ENCODE assay signal across 19 cellular contexts in the genomic region with DNA sequence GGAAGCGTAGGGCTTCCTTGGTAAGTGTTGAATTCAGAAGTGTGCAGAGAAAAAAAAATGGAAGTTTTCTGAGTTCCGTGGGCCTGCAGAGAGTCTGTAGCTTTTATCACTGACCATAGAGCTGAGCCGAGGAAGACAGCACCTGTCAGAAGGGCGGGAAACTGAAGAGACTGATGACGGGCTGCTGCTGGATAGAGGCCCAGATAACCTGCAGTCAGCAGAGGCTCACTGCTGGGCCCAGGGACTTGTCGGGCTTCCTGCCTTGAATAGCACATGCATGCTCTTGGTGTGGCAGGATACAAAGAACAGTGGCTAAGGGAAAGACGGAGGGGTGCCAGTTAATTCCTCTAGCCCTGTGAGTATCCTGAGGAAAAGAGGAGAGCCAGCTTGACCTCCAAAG.
DNase-seq lines count a peak whose midpoint lies in the region; ATAC-seq lines count a peak whose summit lies in the region.
"Had no signal": no experiment of that assay in that cellular context is flagged by ENCODE, and none has a peak within 500 bp of the region (broad histone marks: within the 10 kb centered on the region; RNA-seq: fewer than 3 reads in every experiment).

No MANE protein-coding gene starts in this region.

- no peaks in the 10 kb centered on the region for H3K27me3 Mint-ChIP-seq in T-helper 17 cell
- no peaks in the 10 kb centered on the region for H3K27me3 Mint-ChIP-seq in activated CD4-positive, alpha-beta T cell treated with anti-CD3 and anti-CD28 coated beads, Interleukin-2, amount 10 ng/mL, durations not matched to agents 7 days and 5 days
- H3K27me3 Mint-ChIP-seq: activated CD4-positive, alpha-beta T cell treated with anti-CD3 and anti-CD28 coated beads for 36 hours; activated naive CD8-positive, alpha-beta T cell treated with anti-CD3 and anti-CD28 coated beads, Interleukin-2, amount 10 ng/mL, durations not matched to agents 7 days and 5 days had no signal

- H3K27ac Mint-ChIP-seq in T-helper 17 cell, result peak overlapping the region; percentile 45
- H3K27ac Mint-ChIP-seq in activated CD4-positive, alpha-beta T cell treated with anti-CD3 and anti-CD28 coated beads, Interleukin-2, amount 10 ng/mL, durations not matched to agents 7 days and 5 days, result no peak overlapping the region
- H3K27ac Mint-ChIP-seq: activated CD4-positive, alpha-beta T cell treated with anti-CD3 and anti-CD28 coated beads for 36 hours; activated naive CD8-positive, alpha-beta T cell treated with anti-CD3 and anti-CD28 coated beads, Interleukin-2, amount 10 ng/mL, durations not matched to agents 7 days and 5 days; HFFc6 had no signal

- CTCF ChIA-PET in activated CD4-positive, alpha-beta T cell treated with anti-CD3 and anti-CD28 coated beads, Interleukin-2, amount 10 ng/mL, durations not matched to agents 7 days and 5 days (lab: Charles Lee), result no interaction called here

- POLR2A ChIA-PET in activated CD4-positive, alpha-beta T cell treated with anti-CD3 and anti-CD28 coated beads, Interleukin-2, amount 10 ng/mL, durations not matched to agents 7 days and 5 days (lab: Charles Lee), result no interaction called here

- H3K9me3 Mint-ChIP-seq in activated CD4-positive, alpha-beta T cell treated with anti-CD3 and anti-CD28 coated beads, Interleukin-2, amount 10 ng/mL, durations not matched to agents 7 days and 5 days, result no peaks in the 10 kb centered on the region
- H3K9me3 Mint-ChIP-seq: activated naive CD8-positive, alpha-beta T cell treated with anti-CD3 and anti-CD28 coated beads, Interleukin-2, amount 10 ng/mL, durations not matched to agents 7 days and 5 days; HFFc6; neural crest cell had no signal

- ATAC-seq in T-helper 17 cell, result no peak
- ATAC-seq in left cardiac atrium, result peak; percentile 50 to 81
- ATAC-seq in sciatic nerve, result peak; percentile 64
- ATAC-seq in HG02840 (IDR thresholded peaks at IDR 0.05; ENCODE audit: low FRiP score, unreplicated experiment), result no peak
- ATAC-seq: A549; activated CD4-positive, alpha-beta T cell treated with anti-CD3 and anti-CD28 coated beads for 36 hours had no signal

- intact Hi-C loops in left cardiac atrium (cut with DNase I), result no loop called here
- intact Hi-C loops in sciatic nerve (cut with DNase I), result loop anchor here (10.0 kb wide), 1 partner anchor 295 kb away; no protein-coding TSS in a partner anchor

- H3K36me3 Mint-ChIP-seq in T-helper 17 cell (ENCODE audit: low read depth), result peaks cover 14% of the 10 kb centered on the region
- H3K36me3 Mint-ChIP-seq in activated CD4-positive, alpha-beta T cell treated with anti-CD3 and anti-CD28 coated beads, Interleukin-2, amount 10 ng/mL, durations not matched to agents 7 days and 5 days (ENCODE audit: low read depth), result peaks cover 24% of the 10 kb centered on the region

- H3K9me3 ChIP-seq in T-helper 17 cell (ENCODE audit: control insufficient read depth, low read length, poor library complexity, severe bottlenecking), result no peaks in the 10 kb centered on the region
- H3K9me3 ChIP-seq: A549, Caco-2, colonic mucosa had no signal

- H3K4me3 Mint-ChIP-seq in T-helper 17 cell, result no peak overlapping the region
- no peak overlapping the region for H3K4me3 Mint-ChIP-seq in activated CD4-positive, alpha-beta T cell treated with anti-CD3 and anti-CD28 coated beads, Interleukin-2, amount 10 ng/mL, durations not matched to agents 7 days and 5 days
- H3K4me3 Mint-ChIP-seq: activated CD4-positive, alpha-beta T cell treated with anti-CD3 and anti-CD28 coated beads for 36 hours; activated naive CD8-positive, alpha-beta T cell treated with anti-CD3 and anti-CD28 coated beads, Interleukin-2, amount 10 ng/mL, durations not matched to agents 7 days and 5 days; HFFc6; neural crest cell had no signal

- H3K4me1 Mint-ChIP-seq in T-helper 17 cell, result peaks cover 19% of the 10 kb centered on the region
- peaks cover 4% of the 10 kb centered on the region for H3K4me1 Mint-ChIP-seq in activated CD4-positive, alpha-beta T cell treated with anti-CD3 and anti-CD28 coated beads, Interleukin-2, amount 10 ng/mL, durations not matched to agents 7 days and 5 days
- H3K4me1 Mint-ChIP-seq: neural crest cell had no signal

- DNase-seq in NCI-H345 (lab: John Stamatoyannopoulos, UW), result peak; percentile 70
- DNase-seq in NCI-H345 treated with DMSO at 0.1 percent for 48 hours (lab: John Stamatoyannopoulos, UW; ENCODE audit: unreplicated experiment), result no peak
- no peak for DNase-seq in T-helper 17 cell
- no peak for DNase-seq in left cardiac atrium
- no peak for DNase-seq in sciatic nerve (ENCODE audit: low spot score)
- no peak for DNase-seq in activated CD4-positive, alpha-beta T cell treated with anti-CD3 and anti-CD28 coated beads, Interleukin-2, amount 10 ng/mL, durations not matched to agents 7 days and 5 days
- DNase-seq in stimulated activated naive CD4-positive, alpha-beta T cell (lab: John Stamatoyannopoulos, UW), result no peak
- DNase-seq: activated CD4-positive, alpha-beta T cell treated with anti-CD3 and anti-CD28 coated beads for 36 hours; activated naive CD8-positive, alpha-beta T cell treated with anti-CD3 and anti-CD28 coated beads, Interleukin-2, amount 10 ng/mL, durations not matched to agents 7 days and 5 days; Caco-2; colonic mucosa; HFFc6; NCI-H1436; NCI-H446 treated with DMSO at 0.1 percent for 48 hours; retina; stimulated activated CD4-positive, alpha-beta T cell treated with anti-CD3 and anti-CD28 coated beads, Interleukin-15, amount 100 ng/mL, for 24 hours had no signal

Comparison
In these comparisons a context has a peak if more than half of its experiments do, and no peak if none do; other contexts are left out.
1. ATAC-seq: peak in left cardiac atrium (2 of 2) and sciatic nerve (single experiment); none in T-helper 17 cell (single experiment) and HG02840 (single experiment).